Comparison of ENCODE assay signal across 8 cellular contexts in genomic region chr4:140092094-140092820, GRCh38.
DNase-seq lines count a peak whose midpoint lies in the region; ATAC-seq and TF ChIP-seq lines count a peak whose summit lies in the region.

No MANE protein-coding gene starts in this region.

- H3K4me3 ChIP-seq in fibroblast of lung (replicated peaks in 1 of 4; ENCODE audit: control extremely low read depth in 1 of 4, insufficient read depth in 1 of 4, low read depth in 3 of 4, low read length in 4 of 4) (peak overlapping the region; percentile 17 to 48 (median 37)), neural cell (ENCODE audit: low read length) (peak overlapping the region; percentile 57)

- ATAC-seq in HG02571 (IDR thresholded peaks at IDR 0.05; ENCODE audit: unreplicated experiment): no peak

- H3K9me2 ChIP-seq in neural cell (ENCODE audit: insufficient read depth, low read length): no peaks in the 10 kb centered on the region

- peak overlapping the region; percentile 80 for H3K4me2 ChIP-seq in fibroblast of lung (ENCODE audit: extremely low read depth, insufficient read depth, low read length)
- peak overlapping the region; percentile 50 for H3K4me2 ChIP-seq in neural cell (ENCODE audit: low read length)

- H3K27me3 ChIP-seq in fibroblast of lung (ENCODE audit: control insufficient read depth, insufficient read depth, low read length): no peaks in the 10 kb centered on the region
- no peaks in the 10 kb centered on the region for H3K27me3 ChIP-seq in neural cell (ENCODE audit: insufficient read depth, low read depth, low read length)

- peak; percentile 32 for DNase-seq in AG20443 (ENCODE audit: low spot score)
- DNase-seq in LoVo (ENCODE audit: low spot score): peak; percentile 69
- peak; percentile 98 for DNase-seq in SK-N-DZ (ENCODE audit: low spot score)
- peak in 1 of 2 donors; percentile 31 for DNase-seq in fibroblast of lung (ENCODE audit: low read depth in 2 of 2)
- DNase-seq in HPDE6-E6E7 (ENCODE audit: extremely low spot score): no peak
- DNase-seq in hepatic stellate cell (ENCODE audit: low spot score): no peak

- H3K27ac ChIP-seq in fibroblast of lung (ENCODE audit: insufficient read depth, low read length) (no peak overlapping the region), neural cell (ENCODE audit: low read length) (peak overlapping the region; percentile 55)

- H3K36me3 ChIP-seq in fibroblast of lung (ENCODE audit: control insufficient read depth, insufficient read depth, low read length): no peaks in the 10 kb centered on the region
- no peaks in the 10 kb centered on the region for H3K36me3 ChIP-seq in neural cell (ENCODE audit: insufficient read depth, low read length)

- TF ChIP-seq EP300 in neural cell (conservative IDR thresholded peaks at IDR 0.05; ENCODE audit: poor library complexity, severe bottlenecking): peak; percentile 92

- TF ChIP-seq RAD21 in neural cell (conservative IDR thresholded peaks at IDR 0.05): no peak

- H2AFZ ChIP-seq in fibroblast of lung (ENCODE audit: low read length) (peak overlapping the region; percentile 67), neural cell (ENCODE audit: low read depth, low read length) (no peak overlapping the region)

- H4K20me1 ChIP-seq in fibroblast of lung (ENCODE audit: control insufficient read depth, extremely low read depth, insufficient read depth, low read length) (no peaks in the 10 kb centered on the region), neural cell (ENCODE audit: insufficient read depth) (no peaks in the 10 kb centered on the region)

- TF ChIP-seq CTCF in fibroblast of lung (conservative IDR thresholded peaks at IDR 0.05 in 1 of 2, IDR thresholded peaks at IDR 0.05 in 1 of 2; ENCODE audit: low read depth in 1 of 2, low read length in 2 of 2) (no peak), neural cell (IDR thresholded peaks at IDR 0.05; ENCODE audit: poor library complexity, severe bottlenecking) (peak; percentile 31)

- H3K9ac ChIP-seq in fibroblast of lung (ENCODE audit: insufficient read depth, low read length): no peak overlapping the region
- peak overlapping the region; percentile 31 for H3K9ac ChIP-seq in neural cell (ENCODE audit: low read length)

- H3F3A ChIP-seq in neural cell (ENCODE audit: insufficient read depth, low read length, poor library complexity, severe bottlenecking): no peaks in the 10 kb centered on the region

- no peaks in the 10 kb centered on the region for H3K9me3 ChIP-seq in fibroblast of lung (ENCODE audit: control insufficient read depth, insufficient read depth, low read depth, low read length)
- H3K9me3 ChIP-seq in neural cell (ENCODE audit: low read length): no peaks in the 10 kb centered on the region

- no peaks in the 10 kb centered on the region for H3K79me2 ChIP-seq in fibroblast of lung (ENCODE audit: control insufficient read depth, insufficient read depth, low read length)
- H3K79me2 ChIP-seq in neural cell (replicated peaks; ENCODE audit: insufficient read depth, low read length): peaks cover 26% of the 10 kb centered on the region

- H3K4me1 ChIP-seq in fibroblast of lung (ENCODE audit: control insufficient read depth, extremely low read depth, insufficient read depth, low read length): peaks cover 20% of the 10 kb centered on the region

TF ChIP-seq in neural cell, 6 proteins besides CTCF, POLR2A, EP300 and RAD21:
- no peak for TF ChIP-seq EZH2 (IDR thresholded peaks at IDR 0.05; ENCODE audit: borderline replicate concordance, insufficient read depth, low read length, poor library complexity, severe bottlenecking)
- TF ChIP-seq POLR2AphosphoS5 (IDR thresholded peaks at IDR 0.05): peak; percentile 99
- peak; percentile 47 for TF ChIP-seq MXI1 (conservative IDR thresholded peaks at IDR 0.05; ENCODE audit: poor library complexity, severe bottlenecking)
- TF ChIP-seq TAF1 (IDR thresholded peaks at IDR 0.05; ENCODE audit: low read depth): no peak
- TF ChIP-seq REST (IDR thresholded peaks at IDR 0.05; ENCODE audit: borderline replicate concordance): peak; percentile 65
- peak; percentile 61 for TF ChIP-seq SMC3 (conservative IDR thresholded peaks at IDR 0.05; ENCODE audit: poor library complexity)

Comparison
In these comparisons a context has a peak if more than half of its experiments do, and no peak if none do; other contexts are left out.
1. DNase-seq: peak in AG20443 (single experiment), LoVo (single experiment) and SK-N-DZ (single experiment); none in HPDE6-E6E7 (single experiment) and hepatic stellate cell (single experiment).